ENCODE assay signal across 17 cellular contexts in genomic region chr11:117604349-117604995, GRCh38.
DNase-seq lines count a peak whose midpoint lies in the region; ATAC-seq lines count a peak whose summit lies in the region.
"Had no signal": no experiment of that assay in that cellular context is flagged by ENCODE, and none has a peak within 500 bp of the region (broad histone marks: within the 10 kb centered on the region; RNA-seq: fewer than 3 reads in every experiment).

No MANE protein-coding gene starts in this region.

- peak; percentile 61 for DNase-seq in NCI-H2107 treated with DMSO at 0.1 percent for 48 hours (lab: John Stamatoyannopoulos, UW; ENCODE audit: unreplicated experiment)
- no peak for DNase-seq in NCI-H2107 (lab: John Stamatoyannopoulos, UW)
- peak; percentile 51 for DNase-seq in NCI-H2196 treated with DMSO at 0.1 percent for 48 hours (lab: John Stamatoyannopoulos, UW; ENCODE audit: unreplicated experiment)
- peak in 7 of 10 donors; percentile 50 to 94 (median 61) for DNase-seq in posterior cingulate gyrus
- no peak for DNase-seq in NCI-H226
- DNase-seq in stimulated activated CD8-positive, alpha-beta memory T cell treated with anti-CD3 and anti-CD28 coated beads, Interleukin-4, amount 100 ng/mL, for 48 hours = no peak
- DNase-seq: DMS53; kidney; naive thymus-derived CD8-positive, alpha-beta T cell; NCI-H82; small intestine; tibial artery had no signal

- ATAC-seq in HG03196 (IDR thresholded peaks at IDR 0.05; ENCODE audit: unreplicated experiment) = no peak
- ATAC-seq: esophagus mucosa; K562; naive thymus-derived CD8-positive, alpha-beta T cell had no signal

- peak overlapping the region; percentile 87 for H3K27ac ChIP-seq in cingulate gyrus (ENCODE audit: low read depth, low read length)
- H3K27ac ChIP-seq: breast epithelium, tibial artery had no signal

- intact Hi-C loops in posterior cingulate gyrus (cut with DNase I) = no loop called here

Comparison
In these comparisons a context has a peak if more than half of its experiments do, and no peak if none do; other contexts are left out.
1. DNase-seq: peak in NCI-H2107 treated with DMSO at 0.1 percent for 48 hours (single experiment), NCI-H2196 treated with DMSO at 0.1 percent for 48 hours (single experiment) and posterior cingulate gyrus (7 of 10); none in NCI-H2107 (single experiment), NCI-H226 (single experiment) and stimulated activated CD8-positive, alpha-beta memory T cell treated with anti-CD3 and anti-CD28 coated beads, Interleukin-4, amount 100 ng/mL, for 48 hours (single experiment).